In the genomic region with DNA sequence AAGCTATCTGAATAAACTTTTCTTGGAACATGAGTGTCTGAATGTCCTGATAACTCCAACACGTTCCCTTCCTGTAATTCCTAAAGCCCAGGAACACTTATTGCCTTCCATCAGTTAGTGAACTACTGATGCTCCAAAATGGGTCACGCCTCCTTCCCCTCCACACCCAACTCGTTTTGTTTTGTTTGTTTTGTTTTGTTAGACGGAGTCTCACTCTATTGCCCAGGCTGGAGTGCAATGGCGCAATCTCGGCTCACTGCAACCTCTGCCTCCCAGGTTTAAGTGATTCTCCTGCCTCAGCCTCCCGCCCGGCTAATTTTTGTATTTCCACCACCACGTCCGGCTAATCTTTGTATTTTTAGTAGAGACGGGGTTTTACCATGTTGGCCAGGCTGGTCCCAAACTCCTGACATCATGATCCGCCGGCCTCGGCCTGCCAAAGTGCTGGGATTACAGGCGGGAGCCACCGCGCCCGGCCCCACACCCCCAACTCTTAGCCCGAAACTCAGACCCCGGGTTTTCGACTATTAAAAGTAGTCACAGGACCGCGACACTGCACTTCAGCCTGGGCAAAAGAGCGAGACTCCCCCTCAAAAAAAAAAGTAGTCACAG, we compare ENCODE assay signal across 8 cellular contexts. TPM values are rescaled to one million over a fixed set of nuclear protein-coding genes. Genes with fewer than 3 reads are reported as not detected.
DNase-seq lines count a peak whose midpoint lies in the region; ATAC-seq and TF ChIP-seq lines count a peak whose summit lies in the region.

No MANE protein-coding gene starts in this region.

- CTCF ChIA-PET in activated CD4-positive, alpha-beta memory T cell treated with anti-CD3 and anti-CD28 coated beads, Interleukin-2, amount 10 ng/mL, durations not matched to agents 7 days and 5 days (lab: Charles Lee): interaction anchor here (1.5 kb wide), 1 partner anchor 25 kb away, joined by 5 read pairs; a partner anchor contains a TSS
- CTCF ChIA-PET in CD4-positive, alpha-beta T cell (lab: Charles Lee): no interaction called here

- no peak for DNase-seq in GM06990 (ENCODE audit: extremely low read depth, insufficient read length)
- DNase-seq in activated CD4-positive, alpha-beta memory T cell treated with anti-CD3 and anti-CD28 coated beads, Interleukin-2, amount 10 ng/mL, durations not matched to agents 7 days and 5 days: no peak
- DNase-seq in tibial artery: peak in 1 of 2 donors; percentile 24
- no peak for DNase-seq in CD4-positive, alpha-beta T cell
- no peak for DNase-seq in OCI-M2 (lab: John Stamatoyannopoulos, UW; ENCODE audit: unreplicated experiment)
- DNase-seq in ureter (ENCODE audit: low spot score): no peak

- peak; percentile 9 for ATAC-seq in HG02885 (IDR thresholded peaks at IDR 0.05; ENCODE audit: poor library complexity, unreplicated experiment)
- ATAC-seq in CD4-positive, alpha-beta T cell (ENCODE audit: poor library complexity): no peak

- H3K36me3 ChIP-seq in GM06990 (ENCODE audit: control insufficient read depth, insufficient read depth, low read length) (no peaks in the 10 kb centered on the region), iPS-15b (ENCODE audit: control insufficient read depth, insufficient read depth, low read length) (no peaks in the 10 kb centered on the region), tibial artery (no peaks in the 10 kb centered on the region)

- peaks cover 6% of the 10 kb centered on the region for H3K27me3 Mint-ChIP-seq in activated CD4-positive, alpha-beta memory T cell treated with anti-CD3 and anti-CD28 coated beads, Interleukin-2, amount 10 ng/mL, durations not matched to agents 7 days and 5 days
- H3K27me3 Mint-ChIP-seq in CD4-positive, alpha-beta T cell: no peaks in the 10 kb centered on the region

- TF ChIP-seq CTCF in GM06990 (IDR thresholded peaks at IDR 0.05; ENCODE audit: insufficient read depth, low read length, poor library complexity, severe bottlenecking) (no peak), tibial artery (IDR thresholded peaks at IDR 0.05) (no peak)
- no peak for TF ChIP-seq CTCF in CD4-positive, alpha-beta T cell (IDR thresholded peaks at IDR 0.05)

- H3K4me3 ChIP-seq in GM06990 (replicated peaks; ENCODE audit: low read depth, low read length) (peak overlapping the region; percentile 96), iPS-15b (ENCODE audit: low read depth, low read length) (peak overlapping the region; percentile 60), tibial artery (peak overlapping the region; percentile 92 to 96)

- H3K9me3 ChIP-seq in iPS-15b (ENCODE audit: control insufficient read depth, insufficient read depth, low read length) (no peaks in the 10 kb centered on the region), tibial artery (no peaks in the 10 kb centered on the region)
- H3K9me3 ChIP-seq in CD4-positive, alpha-beta T cell (ENCODE audit: control insufficient read depth, low read length): no peaks in the 10 kb centered on the region

- H3K4me1 ChIP-seq in iPS-15b (ENCODE audit: control insufficient read depth, insufficient read depth, low read length) (peaks cover 5% of the 10 kb centered on the region), tibial artery (peaks cover 0 to 34% (median 23%) of the 10 kb centered on the region in 4 donors)

- no peak overlapping the region for H3K4me3 Mint-ChIP-seq in activated CD4-positive, alpha-beta memory T cell treated with anti-CD3 and anti-CD28 coated beads, Interleukin-2, amount 10 ng/mL, durations not matched to agents 7 days and 5 days
- H3K4me3 Mint-ChIP-seq in CD4-positive, alpha-beta T cell: no peak overlapping the region

- H3K9me3 Mint-ChIP-seq in activated CD4-positive, alpha-beta memory T cell treated with anti-CD3 and anti-CD28 coated beads, Interleukin-2, amount 10 ng/mL, durations not matched to agents 7 days and 5 days: no peaks in the 10 kb centered on the region
- H3K9me3 Mint-ChIP-seq in CD4-positive, alpha-beta T cell: no peaks in the 10 kb centered on the region

- intact Hi-C loops in tibial artery (cut with DNase I; ENCODE audit: low total_unique reads): no loop called here
- intact Hi-C loops in CD4-positive, alpha-beta T cell (cut with DNase I, micrococcal nuclease): loop anchor here in 1 of 2 experiments (5.0 to 10.0 kb wide), 2 partner anchors 33 to 989 kb away; no protein-coding TSS in a partner anchor

- no peaks in the 10 kb centered on the region for H3K36me3 Mint-ChIP-seq in activated CD4-positive, alpha-beta memory T cell treated with anti-CD3 and anti-CD28 coated beads, Interleukin-2, amount 10 ng/mL, durations not matched to agents 7 days and 5 days (ENCODE audit: low read depth)
- H3K36me3 Mint-ChIP-seq in CD4-positive, alpha-beta T cell (ENCODE audit: low read depth): peaks cover 10% of the 10 kb centered on the region

- H3K27me3 ChIP-seq in GM06990 (replicated peaks; ENCODE audit: control insufficient read depth, insufficient read depth, low read length): no peaks in the 10 kb centered on the region
- no peaks in the 10 kb centered on the region for H3K27me3 ChIP-seq in iPS-15b (ENCODE audit: control insufficient read depth, insufficient read depth, low read length)
- no peaks in the 10 kb centered on the region for H3K27me3 ChIP-seq in tibial artery
- H3K27me3 ChIP-seq in CD4-positive, alpha-beta T cell (ENCODE audit: control insufficient read depth, insufficient read depth, low read length): no peaks in the 10 kb centered on the region

- POLR2A ChIA-PET in activated CD4-positive, alpha-beta memory T cell treated with anti-CD3 and anti-CD28 coated beads, Interleukin-2, amount 10 ng/mL, durations not matched to agents 7 days and 5 days (lab: Charles Lee): interaction anchor here (1.7 kb wide), 1 partner anchor 25 kb away, joined by 13 read pairs; a partner anchor contains a TSS
- POLR2A ChIA-PET in CD4-positive, alpha-beta T cell (lab: Charles Lee): no interaction called here

- peak overlapping the region; percentile 89 for H3K9ac ChIP-seq in iPS-15b (ENCODE audit: low read depth, low read length)

- peak overlapping the region; percentile 58 for H3K27ac Mint-ChIP-seq in activated CD4-positive, alpha-beta memory T cell treated with anti-CD3 and anti-CD28 coated beads, Interleukin-2, amount 10 ng/mL, durations not matched to agents 7 days and 5 days
- H3K27ac Mint-ChIP-seq in CD4-positive, alpha-beta T cell: no peak overlapping the region

- H3K27ac ChIP-seq in tibial artery: peak overlapping the region; percentile 79 to 86
- no peak overlapping the region for H3K27ac ChIP-seq in CD4-positive, alpha-beta T cell (ENCODE audit: low read depth, low read length)

- peaks cover 2% of the 10 kb centered on the region for H3K4me1 Mint-ChIP-seq in activated CD4-positive, alpha-beta memory T cell treated with anti-CD3 and anti-CD28 coated beads, Interleukin-2, amount 10 ng/mL, durations not matched to agents 7 days and 5 days
- H3K4me1 Mint-ChIP-seq in CD4-positive, alpha-beta T cell (ENCODE audit: low read depth): no peaks in the 10 kb centered on the region

RNA-seq across cellular contexts. Expression of a gene that starts 0.8 kb away (rescaled TPM):
- 10 to 100 TPM; 10.0 to 10.1 TPM for total RNA-seq in activated CD4-positive, alpha-beta memory T cell treated with anti-CD3 and anti-CD28 coated beads, Interleukin-2, amount 10 ng/mL, durations not matched to agents 7 days and 5 days
- total RNA-seq in CD4-positive, alpha-beta T cell: 1 to 10 TPM; 1.5 to 2.3 TPM
- 13.5 TPM for total RNA-seq in ureter

RNA-seq across cellular contexts. Expression of a gene that starts 25.1 kb away (rescaled TPM):
- 10 to 100 TPM; 35.2 to 38.1 TPM for total RNA-seq in activated CD4-positive, alpha-beta memory T cell treated with anti-CD3 and anti-CD28 coated beads, Interleukin-2, amount 10 ng/mL, durations not matched to agents 7 days and 5 days
- 1 to 10 TPM; 7.3 to 8.9 TPM for total RNA-seq in CD4-positive, alpha-beta T cell
- 46.9 TPM for total RNA-seq in ureter
